33 cellular contexts compared by ENCODE assay signal in the genomic region with DNA sequence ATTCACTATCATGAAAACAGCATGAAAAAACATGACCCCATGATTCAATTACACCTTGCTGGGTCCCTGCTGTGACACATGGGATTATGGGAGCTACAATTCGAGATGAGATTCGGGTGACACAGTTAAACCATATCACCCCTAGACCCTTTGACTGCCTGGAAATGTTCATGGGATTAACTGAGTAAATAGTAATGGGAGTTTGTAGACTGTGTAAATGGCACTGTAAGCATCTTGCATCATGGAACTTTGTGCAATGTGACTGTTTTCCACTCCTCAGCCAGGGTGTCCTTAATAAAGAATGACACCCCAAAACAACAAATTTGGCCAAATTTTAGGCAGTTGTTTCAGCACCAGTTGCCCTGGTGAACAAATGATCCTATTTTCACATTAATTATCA. TPM values are rescaled to one million over a fixed set of nuclear protein-coding genes. Genes with fewer than 3 reads are reported as not detected.
"Had no signal": no experiment of that assay in that cellular context is flagged by ENCODE, and none has a peak within 500 bp of the region (broad histone marks: within the 10 kb centered on the region; RNA-seq: fewer than 3 reads in every experiment).

No MANE protein-coding gene starts in this region.

- DNase-seq: dermis blood vessel endothelial cell; dorsolateral prefrontal cortex; effector CD4-positive, alpha-beta T cell; effector memory CD4-positive, alpha-beta T cell; foreskin keratinocyte; glutamatergic neuron; head of caudate nucleus; heart right ventricle; hippocampal formation; left cardiac atrium; left ventricle myocardium inferior; lower lobe of right lung; mesenchymal stem cell; mucosa of descending colon; naive B cell had no signal

- H3K27ac ChIP-seq: coronary artery, dorsolateral prefrontal cortex, esophagus muscularis mucosa, foreskin keratinocyte, gastroesophageal sphincter, heart right ventricle, left ventricle myocardium inferior, lower lobe of right lung had no signal

- H3K27me3 ChIP-seq: esophagus muscularis mucosa, foreskin keratinocyte had no signal

- FAIRE-seq: colon, endothelial cell of umbilical vein, frontal cortex, islet of Langerhans, keratinocyte had no signal

- H3K9me3 ChIP-seq: gastroesophageal sphincter, lower lobe of right lung, mucosa of descending colon had no signal

- H3K36me3 Mint-ChIP-seq: mesothelial cell of epicardium, naive B cell had no signal

- H3K27ac Mint-ChIP-seq: mesothelial cell of epicardium, naive B cell had no signal

- H3K4me3 ChIP-seq: coronary artery, dorsolateral prefrontal cortex, esophagus muscularis mucosa, gastroesophageal sphincter, heart right ventricle, left ventricle myocardium inferior, lower lobe of right lung, mucosa of descending colon had no signal

- ATAC-seq: foreskin keratinocyte, gastroesophageal sphincter, heart right ventricle, left cardiac atrium, lower lobe of right lung, mucosa of descending colon had no signal

- H3K4me1 ChIP-seq: esophagus muscularis mucosa, foreskin keratinocyte, gastroesophageal sphincter, heart right ventricle, left ventricle myocardium inferior, lower lobe of right lung had no signal

- H3K4me1 Mint-ChIP-seq: mesothelial cell of epicardium, naive B cell had no signal

- H3K4me3 Mint-ChIP-seq: mesothelial cell of epicardium, naive B cell had no signal

- H3K36me3 ChIP-seq: esophagus muscularis mucosa, gastroesophageal sphincter, heart right ventricle, left ventricle myocardium inferior, lower lobe of right lung had no signal

RNA-seq across cellular contexts. Expression of a gene that starts 7.9 kb away (rescaled TPM):
- total RNA-seq: dermis blood vessel endothelial cell, endothelial cell of umbilical vein, epithelial cell of proximal tubule, esophagus muscularis mucosa, fibroblast of lung, fibroblast of villous mesenchyme, foreskin keratinocyte, frontal cortex, gastroesophageal sphincter, glomerular endothelial cell, heart right ventricle, kidney epithelial cell, left ventricle myocardium inferior, lower leg skin, lower lobe of right lung, lung microvascular endothelial cell, mesenteric fat pad, mesothelial cell of epicardium, mucosa of descending colon, myocyte had no signal
- polyA plus RNA-seq: endothelial cell of umbilical vein, fibroblast of lung, foreskin keratinocyte, heart right ventricle, keratinocyte had no signal
